Comparison of ENCODE assay signal across 10 cellular contexts in the genomic region with DNA sequence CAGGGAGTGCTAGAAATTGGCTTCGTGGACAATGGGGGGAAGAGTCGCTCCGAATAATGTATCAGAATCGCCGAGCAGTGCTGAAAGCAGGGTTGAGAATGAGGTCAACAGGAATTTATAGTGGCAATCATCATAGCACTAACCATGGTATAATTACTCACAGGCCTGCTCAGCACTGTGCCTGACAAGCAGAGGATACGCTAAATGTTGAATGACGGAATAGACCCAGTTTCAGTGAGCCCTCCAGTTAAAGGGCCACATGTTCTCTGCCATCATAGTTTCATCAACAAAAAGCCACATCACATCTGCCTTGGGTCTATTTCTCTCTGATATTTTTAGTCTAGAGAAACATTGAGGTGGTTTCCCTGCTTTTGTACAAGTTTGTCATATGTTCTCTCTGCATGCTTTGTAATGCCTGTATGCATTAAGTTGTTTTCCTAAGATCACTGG.
A peak's percentile ranks its signal among the peaks of the same experiment; 100 is the strongest.
DNase-seq lines count a peak whose midpoint lies in the region; ATAC-seq, FAIRE-seq and TF ChIP-seq lines count a peak whose summit lies in the region.
"Had no signal": no experiment of that assay in that cellular context is flagged by ENCODE, and none has a peak within 500 bp of the region (broad histone marks: within the 10 kb centered on the region; RNA-seq: fewer than 3 reads in every experiment).

No MANE protein-coding gene starts in this region.

- H3K79me2 ChIP-seq in OCI-LY3 (ENCODE audit: low read length) = no peaks in the 10 kb centered on the region

- H3K9ac ChIP-seq in OCI-LY3 (ENCODE audit: low read length) = peak overlapping the region; percentile 7; the same call in 1 of the 2 replicates

- peak overlapping the region; percentile 60 for H3K27ac ChIP-seq in OCI-LY3 (ENCODE audit: low read length)
- peak overlapping the region in 3 of 4 donors; percentile 36 to 77 (median 68) for H3K27ac ChIP-seq in pancreas

- WGBS in pancreas, 2 donors = 66 to 82% methylated on average over 7 of the region's 7 CpGs

- H3K9me3 ChIP-seq in OCI-LY3 (ENCODE audit: insufficient read depth, low read length) (no peaks in the 10 kb centered on the region), pancreas (no peaks in the 10 kb centered on the region)

- H2AFZ ChIP-seq in OCI-LY3 (ENCODE audit: low read depth, low read length) = peak overlapping the region; percentile 40; the same call in 1 of the 2 replicates

- H3K4me3 ChIP-seq in OCI-LY3 (ENCODE audit: low read length) (no peak overlapping the region), epithelial cell of esophagus (ENCODE audit: low read length) (no peak overlapping the region), pancreas (no peak overlapping the region)

- H3K36me3 ChIP-seq in OCI-LY3 (replicated peaks; ENCODE audit: low read depth, low read length) = no peaks in the 10 kb centered on the region
- no peaks in the 10 kb centered on the region for H3K36me3 ChIP-seq in pancreas

- TF ChIP-seq CTCF in OCI-LY3 (IDR thresholded peaks at IDR 0.05; ENCODE audit: low read depth, low read length) (no peak), epithelial cell of esophagus (IDR thresholded peaks at IDR 0.05; ENCODE audit: insufficient read depth, low read depth, low read length, missing control alignments) (no peak), pancreas (IDR thresholded peaks at IDR 0.05) (no peak)

- no peak for TF ChIP-seq POLR2A in H54 (IDR thresholded peaks at IDR 0.05; ENCODE audit: low read depth, low read length)

- H3K27me3 ChIP-seq in OCI-LY3 (ENCODE audit: low read depth, low read length) (no peaks in the 10 kb centered on the region), pancreas (no peaks in the 10 kb centered on the region)

- intact Hi-C loops in pancreas (cut with DNase I) = no loop called here

- H3K4me2 ChIP-seq in OCI-LY3 (ENCODE audit: low read length) = peak overlapping the region; percentile 41

- no peaks in the 10 kb centered on the region for H4K20me1 ChIP-seq in OCI-LY3 (ENCODE audit: insufficient read depth, low read length)

- FAIRE-seq in pancreas (lab: Jason Lieb, UNC) (no peak), H54 (lab: Jason Lieb, UNC) (no peak)

- DNase-seq in ELR (ENCODE audit: low read depth) (peak; percentile 10), epithelial cell of esophagus (ENCODE audit: low read depth) (peak; percentile 42), pancreas (no peak), H54 (ENCODE audit: insufficient read length, low spot score) (no peak)
- no peak for DNase-seq in activated T-cell treated with anti-CD3 and anti-CD28 coated beads, Interleukin-2, amount 50 U/mL, for 48 hours
- DNase-seq: caudate nucleus, naive B cell had no signal

- peaks cover 47% of the 10 kb centered on the region for H3K4me1 ChIP-seq in OCI-LY3 (ENCODE audit: low read length)
- H3K4me1 ChIP-seq in pancreas = peaks cover 9 to 24% (median 15%) of the 10 kb centered on the region in 3 donors

- ATAC-seq in pancreas = peak; percentile 18 to 49 (median 30)
- ATAC-seq in HG03439 (IDR thresholded peaks at IDR 0.05; ENCODE audit: unreplicated experiment) = no peak
- no peak for ATAC-seq in HG03460 (IDR thresholded peaks at IDR 0.05; ENCODE audit: unreplicated experiment)

Comparison
In these comparisons a context has a peak if more than half of its experiments do, and no peak if none do; other contexts are left out.
1. DNase-seq: peak in ELR (single experiment) and epithelial cell of esophagus (single experiment); none in pancreas (0 of 6), H54 (single experiment) and activated T-cell treated with anti-CD3 and anti-CD28 coated beads, Interleukin-2, amount 50 U/mL, for 48 hours (0 of 2).
2. ATAC-seq: peak in pancreas (4 of 4); none in HG03439 (single experiment) and HG03460 (single experiment).